18 cellular contexts compared by ENCODE assay signal in the genomic region with DNA sequence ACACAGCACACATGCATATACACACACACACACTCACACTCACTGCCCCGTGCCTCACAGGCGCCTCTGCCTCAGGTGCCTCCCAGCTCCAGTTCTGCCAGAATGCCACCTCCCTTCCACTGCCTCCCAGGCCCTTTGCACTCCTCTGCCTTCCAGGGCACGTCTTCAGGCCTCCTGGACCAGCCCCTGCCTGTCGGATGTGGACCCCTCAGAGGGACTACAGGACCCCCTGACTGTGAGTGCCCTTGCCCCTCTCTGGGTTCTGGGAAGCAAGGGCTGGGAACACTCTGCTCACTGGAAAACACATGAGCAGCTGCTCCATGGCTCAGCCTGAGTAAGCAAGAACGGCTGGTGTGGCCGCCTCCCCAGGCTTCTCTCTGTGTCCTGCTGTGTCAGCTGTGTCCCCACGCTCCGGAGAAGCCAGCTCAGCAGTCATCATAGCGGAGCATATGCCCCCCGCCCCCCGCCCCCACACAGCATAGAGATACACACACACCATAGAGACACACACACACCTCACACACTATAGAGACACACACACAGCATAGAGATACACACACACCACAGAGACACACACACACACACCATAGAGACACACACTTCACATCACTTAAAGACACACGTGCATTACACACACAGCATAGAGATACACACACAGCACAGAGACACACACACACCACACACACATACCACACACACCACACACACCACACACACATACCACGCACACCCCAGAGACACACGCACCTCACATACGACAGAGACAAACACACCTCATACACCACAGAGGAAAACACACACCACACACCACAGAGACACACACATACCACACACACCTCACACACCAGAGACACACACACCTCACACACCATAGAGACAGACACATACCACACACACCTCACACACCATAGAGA.
A peak's percentile ranks its signal among the peaks of the same experiment; 100 is the strongest.
DNase-seq lines count a peak whose midpoint lies in the region; ATAC-seq and TF ChIP-seq lines count a peak whose summit lies in the region.
"Had no signal": no experiment of that assay in that cellular context is flagged by ENCODE, and none has a peak within 500 bp of the region (broad histone marks: within the 10 kb centered on the region; RNA-seq: fewer than 3 reads in every experiment).

No MANE protein-coding gene starts in this region.

- ATAC-seq in PC-3 (no peak), esophagus mucosa (no peak)
- no peak for ATAC-seq in activated CD8-positive, alpha-beta T cell treated with anti-CD3 and anti-CD28 coated beads for 36 hours
- ATAC-seq: T-cell had no signal

- no TSS peak for BruUV-seq in PC-3 (replicated peaks; lab: Mats Ljungman, UMichigan)

- H3K79me2 ChIP-seq in PC-3 (ENCODE audit: low read length), result no peaks in the 10 kb centered on the region

- no peaks in the 10 kb centered on the region for H3K9me3 ChIP-seq in HEK293 (ENCODE audit: control insufficient read depth, insufficient read depth, low read depth, low read length)
- no peaks in the 10 kb centered on the region for H3K9me3 ChIP-seq in PC-3 (ENCODE audit: low read length)
- H3K9me3 ChIP-seq: BLaER1 treated with 17β-estradiol and CSF1 and Interleukin-3, amounts not matched to agents 10 nM and 100 nM; sigmoid colon; vagina had no signal

- H3K4me2 ChIP-seq in PC-3 (ENCODE audit: low read length), result no peak overlapping the region

- H3K4me3 ChIP-seq in HEK293 (ENCODE audit: low read depth, low read length) (no peak overlapping the region), PC-3 (ENCODE audit: low read length) (no peak overlapping the region)
- H3K4me3 ChIP-seq: BLaER1 treated with 17β-estradiol and CSF1 and Interleukin-3, amounts not matched to agents 10 nM and 100 nM; sigmoid colon; vagina had no signal

- no peak overlapping the region for H3K4me3 Mint-ChIP-seq in activated CD8-positive, alpha-beta T cell treated with anti-CD3 and anti-CD28 coated beads for 36 hours
- H3K4me3 Mint-ChIP-seq: IgD-negative memory B cell, naive B cell, T-cell had no signal

- H3K27ac Mint-ChIP-seq in activated CD8-positive, alpha-beta T cell treated with anti-CD3 and anti-CD28 coated beads for 36 hours, result no peak overlapping the region
- H3K27ac Mint-ChIP-seq: IgD-negative memory B cell, naive B cell, T-cell had no signal

- H3K27me3 Mint-ChIP-seq in activated CD8-positive, alpha-beta T cell treated with anti-CD3 and anti-CD28 coated beads for 36 hours, result no peaks in the 10 kb centered on the region
- H3K27me3 Mint-ChIP-seq: IgD-negative memory B cell, naive B cell, T-cell had no signal

- CTCF ChIA-PET in HEK293 (lab: Yijun Ruan, JAX) (no interaction called here), PC-3 (lab: Charles Lee) (no interaction called here)
- CTCF ChIA-PET in activated CD8-positive, alpha-beta T cell treated with anti-CD3 and anti-CD28 coated beads for 36 hours (lab: Charles Lee), result no interaction called here

- H3K9me2 ChIP-seq in PC-3 (replicated peaks; ENCODE audit: low read length), result no peaks in the 10 kb centered on the region

- no peaks in the 10 kb centered on the region for H3F3A ChIP-seq in PC-3 (ENCODE audit: low read length, unreplicated experiment)

- H4K20me1 ChIP-seq in PC-3 (ENCODE audit: low read length), result no peaks in the 10 kb centered on the region
- H4K20me1 ChIP-seq: BLaER1 treated with 17β-estradiol and CSF1 and Interleukin-3, amounts not matched to agents 10 nM and 100 nM had no signal

- intact Hi-C loops in PC-3 (cut with micrococcal nuclease), result no loop called here
- intact Hi-C loops in activated CD8-positive, alpha-beta T cell treated with anti-CD3 and anti-CD28 coated beads for 36 hours (cut with micrococcal nuclease), result no loop called here

- no peak overlapping the region for H2AFZ ChIP-seq in PC-3 (ENCODE audit: low read length)

- POLR2A ChIA-PET in HEK293 (lab: Yijun Ruan, JAX) (no interaction called here), PC-3 (lab: Charles Lee; ENCODE audit: unreplicated experiment) (no interaction called here)
- POLR2A ChIA-PET in activated CD8-positive, alpha-beta T cell treated with anti-CD3 and anti-CD28 coated beads for 36 hours (lab: Charles Lee), result no interaction called here

- TF ChIP-seq CTCF in HEK293 (tag by site-specific recombination; IDR thresholded peaks at IDR 0.05) (no peak), PC-3 (conservative IDR thresholded peaks at IDR 0.05; ENCODE audit: low read depth, low read length) (no peak)
- no peak for TF ChIP-seq CTCF in activated CD8-positive, alpha-beta T cell treated with anti-CD3 and anti-CD28 coated beads for 36 hours (IDR thresholded peaks at IDR 0.05)

- H3K9ac ChIP-seq in PC-3 (ENCODE audit: low read length), result no peak overlapping the region

- H3K36me3 ChIP-seq in HEK293 (ENCODE audit: control insufficient read depth in 2 of 2, insufficient read depth in 1 of 2, low read length in 2 of 2), result no peaks in the 10 kb centered on the region
- H3K36me3 ChIP-seq in PC-3 (ENCODE audit: low read depth, low read length), result no peaks in the 10 kb centered on the region
- H3K36me3 ChIP-seq: BLaER1 treated with 17β-estradiol and CSF1 and Interleukin-3, amounts not matched to agents 10 nM and 100 nM; sigmoid colon; vagina had no signal

- H3K4me1 Mint-ChIP-seq in activated CD8-positive, alpha-beta T cell treated with anti-CD3 and anti-CD28 coated beads for 36 hours (ENCODE audit: low read depth), result no peaks in the 10 kb centered on the region
- H3K4me1 Mint-ChIP-seq: IgD-negative memory B cell, naive B cell, T-cell had no signal

- no peaks in the 10 kb centered on the region for H3K9me3 Mint-ChIP-seq in activated CD8-positive, alpha-beta T cell treated with anti-CD3 and anti-CD28 coated beads for 36 hours
- H3K9me3 Mint-ChIP-seq: IgD-negative memory B cell had no signal

- H3K4me1 ChIP-seq in HEK293 (ENCODE audit: control insufficient read depth, insufficient read depth, low read length) (no peaks in the 10 kb centered on the region), PC-3 (ENCODE audit: insufficient read depth, low read length) (no peaks in the 10 kb centered on the region)
- H3K4me1 ChIP-seq: sigmoid colon, vagina had no signal

- DNase-seq in Ammon's horn (ENCODE audit: low spot score) (peak; percentile 49), SK-N-DZ (ENCODE audit: low spot score) (peak; percentile 51), myocyte (ENCODE audit: low read depth) (peak; percentile 1), germinal center (ENCODE audit: low spot score) (no peak), PC-3 (no peak)
- no peak for DNase-seq in activated CD8-positive, alpha-beta T cell treated with anti-CD3 and anti-CD28 coated beads for 36 hours
- DNase-seq: activated CD4-positive, alpha-beta T cell treated with anti-CD3 and anti-CD28 coated beads for 1 hour; activated T-cell treated with anti-CD3 and anti-CD28 coated beads for 4 hours; naive B cell; NCI-H1092 treated with DMSO at 0.1 percent for 48 hours; sigmoid colon; stimulated activated naive CD4-positive, alpha-beta T cell had no signal

- H3K27me3 ChIP-seq in PC-3 (ENCODE audit: low read length), result no peaks in the 10 kb centered on the region
- H3K27me3 ChIP-seq: BLaER1 treated with 17β-estradiol and CSF1 and Interleukin-3, amounts not matched to agents 10 nM and 100 nM; sigmoid colon; vagina had no signal

- H3K36me3 Mint-ChIP-seq in activated CD8-positive, alpha-beta T cell treated with anti-CD3 and anti-CD28 coated beads for 36 hours (ENCODE audit: low read depth), result no peaks in the 10 kb centered on the region
- H3K36me3 Mint-ChIP-seq: IgD-negative memory B cell, naive B cell, T-cell had no signal

- H3K27ac ChIP-seq in HEK293 (ENCODE audit: extremely low read depth, low read depth, low read length) (no peak overlapping the region), PC-3 (ENCODE audit: low read length) (no peak overlapping the region)
- H3K27ac ChIP-seq: BLaER1 treated with 17β-estradiol and CSF1 and Interleukin-3, amounts not matched to agents 10 nM and 100 nM; sigmoid colon; vagina had no signal

TF ChIP-seq in HEK293, 187 proteins besides CTCF, POLR2A, EP300 and RAD21:
- TF ChIP-seq ZNF514 (tag by site-specific recombination; IDR thresholded peaks at IDR 0.05) (no peak), ZNF341 (tag by site-specific recombination; IDR thresholded peaks at IDR 0.05; ENCODE audit: low read depth) (peak; percentile 51), ZNF274 (IDR thresholded peaks at IDR 0.05; ENCODE audit: low read length) (no peak), ZNF274 (tag by site-specific recombination; IDR thresholded peaks at IDR 0.05; ENCODE audit: borderline replicate concordance) (no peak), ZNF423 (tag by site-specific recombination; IDR thresholded peaks at IDR 0.05) (no peak), EGR2 (tag by site-specific recombination; IDR thresholded peaks at IDR 0.05; ENCODE audit: low read depth) (peak; percentile 36; the same call in 1 of the 2 replicates), ZIC2 (tag by site-specific recombination; IDR thresholded peaks at IDR 0.05) (peak; percentile 34; the same call in 1 of the 2 replicates)
TF ChIP-seq in HEK293: peak in this region for 3.

Comparison
In these comparisons a context has a peak if more than half of its experiments do, and no peak if none do; other contexts are left out.
1. DNase-seq: peak in Ammon's horn (single experiment), SK-N-DZ (single experiment) and myocyte (single experiment); none in germinal center (single experiment), PC-3 (single experiment) and activated CD8-positive, alpha-beta T cell treated with anti-CD3 and anti-CD28 coated beads for 36 hours (single experiment).